Comparison of ENCODE assay signal across 7 cellular contexts in genomic region chr20:17681741-17682102, GRCh38. TPM values are rescaled to one million over a fixed set of nuclear protein-coding genes. Genes with fewer than 3 reads are reported as not detected.
DNase-seq lines count a peak whose midpoint lies in the region; ATAC-seq and TF ChIP-seq lines count a peak whose summit lies in the region.

No MANE protein-coding gene starts in this region.

- no CpG with 5 or more reads among the region's 62 CpGs for WGBS in iPS DF 6.9 (ENCODE audit: insufficient coverage, insufficient read length)

- H3K4me3 ChIP-seq in WERI-Rb-1 (ENCODE audit: low read depth, low read length) (peak overlapping the region; percentile 74), iPS DF 6.9 (ENCODE audit: low read length) (peak overlapping the region; percentile 80), stomach smooth muscle (ENCODE audit: low read length in 2 of 2) (peak overlapping the region; percentile 49 to 81)

- no peaks in the 10 kb centered on the region; the same call in 1 of the 2 replicates for H3K36me3 ChIP-seq in WERI-Rb-1
- H3K36me3 ChIP-seq in iPS DF 6.9 (ENCODE audit: control insufficient read depth, insufficient read depth, low read length) = no peaks in the 10 kb centered on the region
- peaks cover 0 to 3% of the 10 kb centered on the region in 2 donors for H3K36me3 ChIP-seq in stomach smooth muscle (ENCODE audit: control insufficient read depth in 2 of 2, insufficient read depth in 2 of 2, low read length in 2 of 2)

- peak overlapping the region; percentile 45 to 60 for H3K9ac ChIP-seq in stomach smooth muscle (ENCODE audit: low read length in 2 of 2)

- DNase-seq in WERI-Rb-1 (no peak), iPS DF 6.9 (ENCODE audit: low read depth, low spot score) (no peak), SK-N-DZ (ENCODE audit: low spot score) (no peak), nucleus accumbens (lab: John Stamatoyannopoulos, UW) (no peak)

- no peak for TF ChIP-seq CTCF in WERI-Rb-1 (IDR thresholded peaks at IDR 0.05; ENCODE audit: low read depth, low read length)

- peak overlapping the region; percentile 64 for H3K27ac ChIP-seq in WERI-Rb-1
- no peak overlapping the region for H3K27ac ChIP-seq in iPS DF 6.9 (ENCODE audit: low read length)
- H3K27ac ChIP-seq in stomach smooth muscle (ENCODE audit: low read length) = peak overlapping the region; percentile 24

- peaks cover 3% of the 10 kb centered on the region for H3K9me3 ChIP-seq in WERI-Rb-1 (ENCODE audit: severe bottlenecking)
- no peaks in the 10 kb centered on the region for H3K9me3 ChIP-seq in iPS DF 6.9 (ENCODE audit: control insufficient read depth, insufficient read depth, low read length)
- no peaks in the 10 kb centered on the region for H3K9me3 ChIP-seq in stomach smooth muscle (ENCODE audit: control insufficient read depth in 2 of 2, low read length in 2 of 2)

- ATAC-seq in GM18520 (IDR thresholded peaks at IDR 0.05; ENCODE audit: unreplicated experiment) (peak; percentile 1), HG02642 (IDR thresholded peaks at IDR 0.05; ENCODE audit: poor library complexity, unreplicated experiment) (peak; percentile 14)

- H3K4me1 ChIP-seq in iPS DF 6.9 (ENCODE audit: control insufficient read depth, insufficient read depth, low read length) = peaks cover 7% of the 10 kb centered on the region
- H3K4me1 ChIP-seq in stomach smooth muscle (ENCODE audit: control insufficient read depth, insufficient read depth, low read length) = peaks cover 14% of the 10 kb centered on the region

- H3K27me3 ChIP-seq in WERI-Rb-1 (ENCODE audit: insufficient read depth, low read depth, severe bottlenecking) (no peaks in the 10 kb centered on the region), iPS DF 6.9 (ENCODE audit: control insufficient read depth, insufficient read depth, low read length) (no peaks in the 10 kb centered on the region), stomach smooth muscle (ENCODE audit: control insufficient read depth in 1 of 2, insufficient read depth in 2 of 2, low read length in 2 of 2) (peaks cover 0 to 3% of the 10 kb centered on the region in 2 donors)

RNA-seq across cellular contexts. Expression of gene RRBP1, which starts 0.3 kb away (rescaled TPM):
- 9.2 and 14.2 TPM in 2 replicates for polyA plus RNA-seq in SK-N-DZ (2014; cell fraction: cytosol; rRNA removed)
- 24.2 and 26.9 TPM in 2 replicates for polyA plus RNA-seq in SK-N-DZ (2014; cell fraction: nucleus; rRNA removed)

RNA-seq across cellular contexts. Expression of gene BANF2, which starts 18.0 kb away (rescaled TPM):
- polyA plus RNA-seq in SK-N-DZ (2014; cell fraction: cytosol; rRNA removed) = not detected in 2 replicates
- polyA plus RNA-seq in SK-N-DZ (2014; cell fraction: nucleus; rRNA removed) = not detected in 2 replicates
